In the genomic region with DNA sequence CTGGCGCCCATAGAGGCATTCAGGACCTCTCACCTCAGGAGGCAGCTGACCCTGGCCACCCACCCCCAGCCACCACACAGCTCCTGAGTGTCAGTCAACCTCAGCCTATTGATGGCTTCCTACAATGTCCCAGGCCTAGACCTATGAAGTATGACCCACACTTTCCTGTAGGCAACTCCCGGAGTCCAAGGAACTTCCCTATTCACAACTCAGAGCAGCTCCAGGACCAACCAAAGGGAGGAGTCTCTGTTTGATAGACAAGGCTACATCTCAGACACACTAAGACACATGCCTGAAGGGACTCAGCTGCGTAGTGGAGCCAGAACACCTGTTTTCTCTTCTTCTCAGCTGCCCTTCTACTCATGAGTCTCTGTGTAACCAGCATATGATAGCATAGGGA, we compare ENCODE assay signal across 18 cellular contexts.
"Had no signal": no experiment of that assay in that cellular context is flagged by ENCODE, and none has a peak within 500 bp of the region (broad histone marks: within the 10 kb centered on the region; RNA-seq: fewer than 3 reads in every experiment).

No MANE protein-coding gene starts in this region.

- DNase-seq: colonic mucosa; effector CD4-positive, alpha-beta T cell; endodermal cell; erythroblast; foreskin keratinocyte; immature natural killer cell; naive B cell; posterior cingulate gyrus; stimulated activated CD4-positive, alpha-beta T cell treated with anti-CD3 and anti-CD28 coated beads, Interleukin-2, amount 100 ng/mL, for 24 hours; stimulated activated CD4-positive, alpha-beta T cell treated with anti-CD3 and anti-CD28 coated beads, Interleukin-4, amount 100 ng/mL, for 4 hours; stimulated activated naive B cell treated with anti-CD40 and anti-IgM and Interleukin-4, amounts not matched to agents 10 μg/mL and 1 μg/mL and 100 μg/mL, for 72 hours; trophoblast cell had no signal

- H3K27ac Mint-ChIP-seq: endodermal cell; immature natural killer cell; memory B cell; mesothelial cell of epicardium; naive B cell; stimulated activated naive B cell treated with anti-CD40 and anti-IgM and Interleukin-4, amounts not matched to agents 10 μg/mL and 1 μg/mL and 100 μg/mL, for 72 hours had no signal

- H3K36me3 Mint-ChIP-seq: immature natural killer cell; memory B cell; mesothelial cell of epicardium; naive B cell; stimulated activated naive B cell treated with anti-CD40 and anti-IgM and Interleukin-4, amounts not matched to agents 10 μg/mL and 1 μg/mL and 100 μg/mL, for 72 hours had no signal

- ATAC-seq: foreskin keratinocyte; sciatic nerve; stimulated activated naive B cell treated with anti-CD40 and anti-IgM and Interleukin-4, amounts not matched to agents 10 μg/mL and 1 μg/mL and 100 μg/mL, for 72 hours had no signal

- H3K4me3 ChIP-seq: colonic mucosa, skin epidermis, vagina had no signal

- H3K4me1 Mint-ChIP-seq: endodermal cell; immature natural killer cell; mesothelial cell of epicardium; naive B cell; stimulated activated naive B cell treated with anti-CD40 and anti-IgM and Interleukin-4, amounts not matched to agents 10 μg/mL and 1 μg/mL and 100 μg/mL, for 72 hours had no signal

- H3K27ac ChIP-seq: colonic mucosa, foreskin keratinocyte, skin epidermis, vagina had no signal

- H3K4me3 Mint-ChIP-seq: endodermal cell; immature natural killer cell; memory B cell; mesothelial cell of epicardium; naive B cell; nephron; stimulated activated naive B cell treated with anti-CD40 and anti-IgM and Interleukin-4, amounts not matched to agents 10 μg/mL and 1 μg/mL and 100 μg/mL, for 72 hours had no signal

- H3K4me1 ChIP-seq: colonic mucosa, foreskin keratinocyte, vagina had no signal

- H3K9me3 ChIP-seq: colonic mucosa, vagina had no signal

- H3K36me3 ChIP-seq: colonic mucosa, vagina had no signal

- H3K9me3 Mint-ChIP-seq: memory B cell; nephron; stimulated activated naive B cell treated with anti-CD40 and anti-IgM and Interleukin-4, amounts not matched to agents 10 μg/mL and 1 μg/mL and 100 μg/mL, for 72 hours had no signal

- H3K27me3 ChIP-seq: colonic mucosa, vagina had no signal
